2 cellular contexts compared by ENCODE assay signal in genomic region chr19:16376649-16377048, GRCh38.
TF ChIP-seq lines count a peak whose summit lies in the region.

No MANE protein-coding gene starts in this region.

TF ChIP-seq in GM23338, 12 proteins besides CTCF, POLR2A, EP300 and RAD21 (continued from another document):
- no peak for TF ChIP-seq REST (IDR thresholded peaks at IDR 0.05; ENCODE audit: unreplicated experiment)
- TF ChIP-seq EZH2phosphoT487 (IDR thresholded peaks at IDR 0.05; ENCODE audit: unreplicated experiment), result no peak
- TF ChIP-seq CREB1 (CRISPR knock-in tag; IDR thresholded peaks at IDR 0.05; ENCODE audit: low read depth), result no peak
- TF ChIP-seq EZH2 (IDR thresholded peaks at IDR 0.05; ENCODE audit: low read depth, unreplicated experiment), result no peak
- no peak for TF ChIP-seq JUNB (IDR thresholded peaks at IDR 0.05; ENCODE audit: unreplicated experiment)
- TF ChIP-seq ZNF114 (CRISPR knock-in tag; IDR thresholded peaks at IDR 0.05), result no peak
- no peak for TF ChIP-seq NANOG (IDR thresholded peaks at IDR 0.05; ENCODE audit: borderline replicate concordance)
- TF ChIP-seq, protein P1, sequence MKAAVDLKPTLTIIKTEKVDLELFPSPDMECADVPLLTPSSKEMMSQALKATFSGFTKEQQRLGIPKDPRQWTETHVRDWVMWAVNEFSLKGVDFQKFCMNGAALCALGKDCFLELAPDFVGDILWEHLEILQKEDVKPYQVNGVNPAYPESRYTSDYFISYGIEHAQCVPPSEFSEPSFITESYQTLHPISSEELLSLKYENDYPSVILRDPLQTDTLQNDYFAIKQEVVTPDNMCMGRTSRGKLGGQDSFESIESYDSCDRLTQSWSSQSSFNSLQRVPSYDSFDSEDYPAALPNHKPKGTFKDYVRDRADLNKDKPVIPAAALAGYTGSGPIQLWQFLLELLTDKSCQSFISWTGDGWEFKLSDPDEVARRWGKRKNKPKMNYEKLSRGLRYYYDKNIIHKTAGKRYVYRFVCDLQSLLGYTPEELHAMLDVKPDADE (IDR thresholded peaks at IDR 0.05), result no peak
- no peak for TF ChIP-seq POLR2AphosphoS5 (IDR thresholded peaks at IDR 0.05; ENCODE audit: low read depth)
- TF ChIP-seq, protein P2, sequence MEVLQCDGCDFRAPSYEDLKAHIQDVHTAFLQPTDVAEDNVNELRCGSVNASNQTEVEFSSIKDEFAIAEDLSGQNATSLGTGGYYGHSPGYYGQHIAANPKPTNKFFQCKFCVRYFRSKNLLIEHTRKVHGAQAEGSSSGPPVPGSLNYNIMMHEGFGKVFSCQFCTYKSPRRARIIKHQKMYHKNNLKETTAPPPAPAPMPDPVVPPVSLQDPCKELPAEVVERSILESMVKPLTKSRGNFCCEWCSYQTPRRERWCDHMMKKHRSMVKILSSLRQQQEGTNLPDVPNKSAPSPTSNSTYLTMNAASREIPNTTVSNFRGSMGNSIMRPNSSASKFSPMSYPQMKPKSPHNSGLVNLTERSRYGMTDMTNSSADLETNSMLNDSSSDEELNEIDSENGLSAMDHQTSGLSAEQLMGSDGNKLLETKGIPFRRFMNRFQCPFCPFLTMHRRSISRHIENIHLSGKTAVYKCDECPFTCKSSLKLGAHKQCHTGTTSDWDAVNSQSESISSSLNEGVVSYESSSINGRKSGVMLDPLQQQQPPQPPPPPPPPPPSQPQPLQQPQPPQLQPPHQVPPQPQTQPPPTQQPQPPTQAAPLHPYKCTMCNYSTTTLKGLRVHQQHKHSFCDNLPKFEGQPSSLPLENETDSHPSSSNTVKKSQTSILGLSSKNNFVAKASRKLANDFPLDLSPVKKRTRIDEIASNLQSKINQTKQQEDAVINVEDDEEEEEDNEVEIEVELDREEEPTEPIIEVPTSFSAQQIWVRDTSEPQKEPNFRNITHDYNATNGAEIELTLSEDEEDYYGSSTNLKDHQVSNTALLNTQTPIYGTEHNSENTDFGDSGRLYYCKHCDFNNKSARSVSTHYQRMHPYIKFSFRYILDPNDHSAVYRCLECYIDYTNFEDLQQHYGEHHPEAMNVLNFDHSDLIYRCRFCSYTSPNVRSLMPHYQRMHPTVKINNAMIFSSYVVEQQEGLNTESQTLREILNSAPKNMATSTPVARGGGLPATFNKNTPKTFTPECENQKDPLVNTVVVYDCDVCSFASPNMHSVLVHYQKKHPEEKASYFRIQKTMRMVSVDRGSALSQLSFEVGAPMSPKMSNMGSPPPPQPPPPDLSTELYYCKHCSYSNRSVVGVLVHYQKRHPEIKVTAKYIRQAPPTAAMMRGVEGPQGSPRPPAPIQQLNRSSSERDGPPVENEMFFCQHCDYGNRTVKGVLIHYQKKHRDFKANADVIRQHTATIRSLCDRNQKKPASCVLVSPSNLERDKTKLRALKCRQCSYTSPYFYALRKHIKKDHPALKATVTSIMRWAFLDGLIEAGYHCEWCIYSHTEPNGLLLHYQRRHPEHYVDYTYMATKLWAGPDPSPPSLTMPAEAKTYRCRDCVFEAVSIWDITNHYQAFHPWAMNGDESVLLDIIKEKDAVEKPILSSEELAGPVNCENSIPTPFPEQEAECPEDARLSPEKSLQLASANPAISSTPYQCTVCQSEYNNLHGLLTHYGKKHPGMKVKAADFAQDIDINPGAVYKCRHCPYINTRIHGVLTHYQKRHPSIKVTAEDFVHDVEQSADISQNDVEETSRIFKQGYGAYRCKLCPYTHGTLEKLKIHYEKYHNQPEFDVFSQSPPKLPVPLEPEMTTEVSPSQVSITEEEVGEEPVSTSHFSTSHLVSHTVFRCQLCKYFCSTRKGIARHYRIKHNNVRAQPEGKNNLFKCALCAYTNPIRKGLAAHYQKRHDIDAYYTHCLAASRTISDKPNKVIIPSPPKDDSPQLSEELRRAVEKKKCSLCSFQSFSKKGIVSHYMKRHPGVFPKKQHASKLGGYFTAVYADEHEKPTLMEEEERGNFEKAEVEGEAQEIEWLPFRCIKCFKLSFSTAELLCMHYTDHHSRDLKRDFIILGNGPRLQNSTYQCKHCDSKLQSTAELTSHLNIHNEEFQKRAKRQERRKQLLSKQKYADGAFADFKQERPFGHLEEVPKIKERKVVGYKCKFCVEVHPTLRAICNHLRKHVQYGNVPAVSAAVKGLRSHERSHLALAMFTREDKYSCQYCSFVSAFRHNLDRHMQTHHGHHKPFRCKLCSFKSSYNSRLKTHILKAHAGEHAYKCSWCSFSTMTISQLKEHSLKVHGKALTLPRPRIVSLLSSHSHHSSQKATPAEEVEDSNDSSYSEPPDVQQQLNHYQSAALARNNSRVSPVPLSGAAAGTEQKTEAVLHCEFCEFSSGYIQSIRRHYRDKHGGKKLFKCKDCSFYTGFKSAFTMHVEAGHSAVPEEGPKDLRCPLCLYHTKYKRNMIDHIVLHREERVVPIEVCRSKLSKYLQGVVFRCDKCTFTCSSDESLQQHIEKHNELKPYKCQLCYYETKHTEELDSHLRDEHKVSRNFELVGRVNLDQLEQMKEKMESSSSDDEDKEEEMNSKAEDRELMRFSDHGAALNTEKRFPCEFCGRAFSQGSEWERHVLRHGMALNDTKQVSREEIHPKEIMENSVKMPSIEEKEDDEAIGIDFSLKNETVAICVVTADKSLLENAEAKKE (CRISPR knock-in tag; IDR thresholded peaks at IDR 0.05), result no peak

TF ChIP-seq in HepG2, 621 proteins besides CTCF, POLR2A, EP300 and RAD21 (continued from another document):
- peak; percentile 75 for TF ChIP-seq ZBTB33 (CRISPR knock-in tag; IDR thresholded peaks at IDR 0.05)
TF ChIP-seq in HepG2: peak in this region for 3.
